Comparison of ENCODE assay signal across 9 cellular contexts in genomic region chr6:84332139-84333034, GRCh38.
A peak's percentile ranks its signal among the peaks of the same experiment; 100 is the strongest.
DNase-seq lines count a peak whose midpoint lies in the region; ATAC-seq, FAIRE-seq and TF ChIP-seq lines count a peak whose summit lies in the region.
"Had no signal": no experiment of that assay in that cellular context is flagged by ENCODE, and none has a peak within 500 bp of the region (broad histone marks: within the 10 kb centered on the region; RNA-seq: fewer than 3 reads in every experiment).

No MANE protein-coding gene starts in this region.

- 5% methylated on average over 3 of the region's 3 CpGs for WGBS in K562 (ENCODE audit: insufficient coverage, low coverage, missing lambda C conversion rate)

- CTCF ChIA-PET in K562 (lab: Yijun Ruan, JAX; ENCODE audit: low intra/inter-chr PET ratio): no interaction called here

- H3K27me3 ChIP-seq in K562 (ENCODE audit: control insufficient read depth in 2 of 2, insufficient read depth in 2 of 2, low read length in 2 of 2): no peaks in the 10 kb centered on the region

- H4K20me1 ChIP-seq in K562 (replicated peaks; ENCODE audit: control insufficient read depth, insufficient read depth, low read length): no peaks in the 10 kb centered on the region

- TF ChIP-seq CTCF in K562 (IDR thresholded peaks at IDR 0.05 in 2 of 3, conservative IDR thresholded peaks at IDR 0.05 in 1 of 3; ENCODE audit: insufficient read depth in 2 of 3, low read depth in 1 of 3, low read length in 3 of 3): no peak

- H3K9ac ChIP-seq in K562 (ENCODE audit: insufficient read depth in 1 of 2, low read depth in 2 of 2, low read length in 2 of 2): no peak overlapping the region

- H3K4me2 ChIP-seq in K562 (ENCODE audit: insufficient read depth, low read length): no peak overlapping the region

- H3K36me3 ChIP-seq in K562 (ENCODE audit: control insufficient read depth, insufficient read depth, low read length): no peaks in the 10 kb centered on the region

- in situ Hi-C loops in K562 (cut with MboI): no loop called here

- TF ChIP-seq EP300 in K562 (IDR thresholded peaks at IDR 0.05; ENCODE audit: low read length): no peak

- FAIRE-seq in K562 (lab: Jason Lieb, UNC): peak; percentile 32

- intact Hi-C loops in K562 (cut with micrococcal nuclease): no loop called here

- H3K9me1 ChIP-seq in K562 (ENCODE audit: control insufficient read depth, insufficient read depth, low read length): no peaks in the 10 kb centered on the region

- TF ChIP-seq POLR2A in K562 (conservative IDR thresholded peaks at IDR 0.05): no peak

- no peaks in the 10 kb centered on the region for H3K79me2 ChIP-seq in K562 (ENCODE audit: control insufficient read depth, insufficient read depth, low read length)

- H3K9me3 ChIP-seq in K562 (replicated peaks; ENCODE audit: control insufficient read depth, insufficient read depth, low read depth, low read length): no peaks in the 10 kb centered on the region

- ATAC-seq in GM18873 (IDR thresholded peaks at IDR 0.05; ENCODE audit: low FRiP score, unreplicated experiment) (peak; percentile 90), GM21737 (IDR thresholded peaks at IDR 0.05; ENCODE audit: unreplicated experiment) (peak; percentile 84), HG03159 (IDR thresholded peaks at IDR 0.05; ENCODE audit: unreplicated experiment) (peak; percentile 98), K562 (no peak)

- no peak for DNase-seq in K562 (ENCODE audit: extremely low read depth in 1 of 4, low spot score in 3 of 4)
- no peak for DNase-seq in NCI-H1417 treated with DMSO at 0.1 percent for 48 hours (lab: John Stamatoyannopoulos, UW)
- DNase-seq in GM19240 (ENCODE audit: insufficient read length, low spot score): no peak
- DNase-seq in activated CD4-positive, alpha-beta T cell treated with anti-CD3 and anti-CD28 coated beads, Interleukin-2, amount 50 U/mL, for 4 hours: no peak
- DNase-seq in activated gamma-delta T cell (lab: John Stamatoyannopoulos, UW): no peak
- DNase-seq: cortex of kidney had no signal

- no peak overlapping the region for H3K4me3 ChIP-seq in K562

- H2AFZ ChIP-seq in K562 (ENCODE audit: low read depth, low read length): no peak overlapping the region

- H3K27ac ChIP-seq in K562 (ENCODE audit: extremely low read depth, low read depth, low read length): no peak overlapping the region

- no peaks in the 10 kb centered on the region for H3K4me1 ChIP-seq in K562 (replicated peaks in 1 of 2; ENCODE audit: control insufficient read depth in 2 of 2, insufficient read depth in 2 of 2, low read length in 2 of 2)

- BruUV-seq in K562 (replicated peaks; lab: Mats Ljungman, UMichigan): no TSS peak

- TF ChIP-seq RAD21 in K562 (CRISPR knock-in tag; conservative IDR thresholded peaks at IDR 0.05 in 1 of 2, IDR thresholded peaks at IDR 0.05 in 1 of 2): no peak

- POLR2A ChIA-PET in K562 (lab: Yijun Ruan, JAX): no interaction called here

TF ChIP-seq in K562, 482 proteins besides CTCF, POLR2A, EP300 and RAD21:
- TF ChIP-seq ZNF316 (IDR thresholded peaks at IDR 0.05): peak; percentile 56
- TF ChIP-seq CEBPB (tag; IDR thresholded peaks at IDR 0.05): peak; percentile 73
- TF ChIP-seq C11orf30 (IDR thresholded peaks at IDR 0.05; ENCODE audit: low read depth): 0 out of 2 replicates have a peak, but pooled peaks have one; percentile 38
- TF ChIP-seq SREBF1 (IDR thresholded peaks at IDR 0.05; ENCODE audit: borderline replicate concordance, low read depth, low read length): no peak
TF ChIP-seq in K562: peak in this region for 3.
